In genomic region chr13:42002066-42002465, GRCh38 we compare ENCODE assay signal across 20 cellular contexts. TPM values are rescaled to one million over a fixed set of nuclear protein-coding genes. Genes with fewer than 3 reads are reported as not detected.
DNase-seq lines count a peak whose midpoint lies in the region; ATAC-seq, FAIRE-seq and TF ChIP-seq lines count a peak whose summit lies in the region.
"Had no signal": no experiment of that assay in that cellular context is flagged by ENCODE, and none has a peak within 500 bp of the region (broad histone marks: within the 10 kb centered on the region; RNA-seq: fewer than 3 reads in every experiment).

No MANE protein-coding gene starts in this region.

- no peak for TF ChIP-seq POLR2A in A549 (IDR thresholded peaks at IDR 0.05; ENCODE audit: low read length)
- TF ChIP-seq POLR2A in esophagus muscularis mucosa (IDR thresholded peaks at IDR 0.05; ENCODE audit: low read depth), result no peak

- H3K27ac Mint-ChIP-seq in activated CD8-positive, alpha-beta T cell treated with anti-CD3 and anti-CD28 coated beads for 36 hours, result no peak overlapping the region
- H3K27ac Mint-ChIP-seq: CD8-positive, alpha-beta T cell had no signal

- no peaks in the 10 kb centered on the region for H3K9me2 ChIP-seq in GM23248 (ENCODE audit: insufficient read depth)
- H3K9me2 ChIP-seq in OCI-LY7 (ENCODE audit: insufficient read depth, low read length), result no peaks in the 10 kb centered on the region

- H3K4me1 Mint-ChIP-seq in activated CD8-positive, alpha-beta T cell treated with anti-CD3 and anti-CD28 coated beads for 36 hours (ENCODE audit: low read depth), result no peaks in the 10 kb centered on the region

- 54% methylated on average over 2 of the region's 2 CpGs for WGBS in A549 (ENCODE audit: missing lambda C conversion rate)
- 60% methylated on average over 2 of the region's 2 CpGs for WGBS in GM23248 (ENCODE audit: low coverage in 1 of 2, low lambda C conversion rate in 2 of 2, missing lambda C conversion rate in 2 of 2), 2 experiments
- WGBS in esophagus muscularis mucosa, result 72% methylated on average over 2 of the region's 2 CpGs

- intact Hi-C loops in esophagus muscularis mucosa (cut with DNase I) (no loop called here), OCI-LY7 (cut with micrococcal nuclease; ENCODE audit: unreplicated experiment) (no loop called here)
- intact Hi-C loops in activated CD8-positive, alpha-beta T cell treated with anti-CD3 and anti-CD28 coated beads for 36 hours (cut with micrococcal nuclease), result no loop called here

- H2AFZ ChIP-seq in GM23248, result 0 out of 2 replicates have a peak overlapping the region, but pooled peaks have one; percentile 20
- H2AFZ ChIP-seq in neuron (ENCODE audit: low read depth, low read length), result peak overlapping the region; percentile 68
- no peak overlapping the region for H2AFZ ChIP-seq in OCI-LY7 (ENCODE audit: low read length)

- H3F3A ChIP-seq in GM23248 (ENCODE audit: insufficient read depth), result peaks cover 17% of the 10 kb centered on the region

- BruUV-seq in OCI-LY7 (replicated peaks; lab: Mats Ljungman, UMichigan), result no TSS peak

- H3K36me3 ChIP-seq in GM23248 (ENCODE audit: low read depth) (no peaks in the 10 kb centered on the region), esophagus muscularis mucosa (no peaks in the 10 kb centered on the region), neuron (ENCODE audit: insufficient read depth, low read length) (no peaks in the 10 kb centered on the region), OCI-LY7 (ENCODE audit: insufficient read depth, low read length) (no peaks in the 10 kb centered on the region)
- H3K36me3 ChIP-seq: BLaER1 treated with 17β-estradiol and CSF1 and Interleukin-3, amounts not matched to agents 10 nM and 100 nM; Peyer's patch; SJSA1 had no signal

- H3K79me2 ChIP-seq in GM23248 (ENCODE audit: insufficient read depth) (no peaks in the 10 kb centered on the region), OCI-LY7 (ENCODE audit: insufficient read depth, low read depth, low read length) (no peaks in the 10 kb centered on the region)

- in situ Hi-C loops in GM23248 (cut with MboI), result no loop called here

- TF ChIP-seq RAD21 in A549 (conservative IDR thresholded peaks at IDR 0.05 in 1 of 2, IDR thresholded peaks at IDR 0.05 in 1 of 2), result no peak

- H3K27me3 ChIP-seq in GM23248 (replicated peaks; ENCODE audit: insufficient read depth) (no peaks in the 10 kb centered on the region), esophagus muscularis mucosa (no peaks in the 10 kb centered on the region), neuron (ENCODE audit: insufficient read depth, low read length) (peaks cover 3% of the 10 kb centered on the region)
- H3K27me3 ChIP-seq: BLaER1 treated with 17β-estradiol and CSF1 and Interleukin-3, amounts not matched to agents 10 nM and 100 nM; Peyer's patch; SJSA1 had no signal

- no peaks in the 10 kb centered on the region for H4K20me1 ChIP-seq in GM23248 (ENCODE audit: insufficient read depth)
- H4K20me1 ChIP-seq in OCI-LY7 (ENCODE audit: insufficient read depth, low read length), result no peaks in the 10 kb centered on the region
- H4K20me1 ChIP-seq: BLaER1 treated with 17β-estradiol and CSF1 and Interleukin-3, amounts not matched to agents 10 nM and 100 nM had no signal

- H3K9ac ChIP-seq in GM23248, result no peak overlapping the region
- H3K9ac ChIP-seq: BLaER1 treated with 17β-estradiol and CSF1 and Interleukin-3, amounts not matched to agents 10 nM and 100 nM had no signal

- H3K9me3 ChIP-seq in A549 (no peaks in the 10 kb centered on the region), GM23248 (ENCODE audit: low read depth) (no peaks in the 10 kb centered on the region), esophagus muscularis mucosa (no peaks in the 10 kb centered on the region), neuron (ENCODE audit: low read length) (no peaks in the 10 kb centered on the region), OCI-LY7 (ENCODE audit: low read length) (no peaks in the 10 kb centered on the region)
- H3K9me3 ChIP-seq: BLaER1 treated with 17β-estradiol and CSF1 and Interleukin-3, amounts not matched to agents 10 nM and 100 nM; Peyer's patch; SJSA1 had no signal

- peak overlapping the region in 1 of 2 experiments; percentile 73; a peak in 1 of 6 replicates for H3K27ac ChIP-seq in A549
- no peak overlapping the region for H3K27ac ChIP-seq in GM23248
- no peak overlapping the region for H3K27ac ChIP-seq in esophagus muscularis mucosa (replicated peaks in 1 of 4)
- no peak overlapping the region for H3K27ac ChIP-seq in OCI-LY7 (ENCODE audit: low read depth, low read length, poor library complexity, severe bottlenecking)
- H3K27ac ChIP-seq: BLaER1 treated with 17β-estradiol and CSF1 and Interleukin-3, amounts not matched to agents 10 nM and 100 nM; Peyer's patch; SJSA1 had no signal

- no peaks in the 10 kb centered on the region for H3K36me3 Mint-ChIP-seq in activated CD8-positive, alpha-beta T cell treated with anti-CD3 and anti-CD28 coated beads for 36 hours (ENCODE audit: low read depth)
- H3K36me3 Mint-ChIP-seq: CD8-positive, alpha-beta T cell had no signal

- TF ChIP-seq EP300 in A549 (IDR thresholded peaks at IDR 0.05) (no peak), esophagus muscularis mucosa (IDR thresholded peaks at IDR 0.05) (no peak)

- H3K9me3 Mint-ChIP-seq in activated CD8-positive, alpha-beta T cell treated with anti-CD3 and anti-CD28 coated beads for 36 hours, result no peaks in the 10 kb centered on the region
- H3K9me3 Mint-ChIP-seq: CD8-positive, alpha-beta T cell had no signal

- H3K4me3 ChIP-seq in A549 (no peak overlapping the region), GM23248 (no peak overlapping the region), esophagus muscularis mucosa (no peak overlapping the region), neuron (ENCODE audit: low read length) (no peak overlapping the region), OCI-LY7 (ENCODE audit: low read depth, low read length, poor library complexity, severe bottlenecking) (no peak overlapping the region)
- H3K4me3 ChIP-seq: BLaER1 treated with 17β-estradiol and CSF1 and Interleukin-3, amounts not matched to agents 10 nM and 100 nM; GM12878; Peyer's patch; SJSA1 had no signal

- FAIRE-seq in A549 (lab: Jason Lieb, UNC), result no peak
- FAIRE-seq: GM12878 had no signal

- H3K4me3 Mint-ChIP-seq in activated CD8-positive, alpha-beta T cell treated with anti-CD3 and anti-CD28 coated beads for 36 hours, result no peak overlapping the region
- H3K4me3 Mint-ChIP-seq: CD8-positive, alpha-beta T cell had no signal

- H3K27me3 Mint-ChIP-seq in activated CD8-positive, alpha-beta T cell treated with anti-CD3 and anti-CD28 coated beads for 36 hours, result peaks cover 2% of the 10 kb centered on the region

- POLR2A ChIA-PET in A549 (lab: Yijun Ruan, JAX), result no interaction called here
- POLR2A ChIA-PET in activated CD8-positive, alpha-beta T cell treated with anti-CD3 and anti-CD28 coated beads for 36 hours (lab: Charles Lee), result no interaction called here
- POLR2A ChIA-PET in OCI-LY7 (lab: Charles Lee), result no interaction called here

- ATAC-seq in A549, result no peak
- no peak for ATAC-seq in activated CD8-positive, alpha-beta T cell treated with anti-CD3 and anti-CD28 coated beads for 36 hours
- ATAC-seq: CD8-positive, alpha-beta T cell; GM12878 had no signal

- H3K4me2 ChIP-seq in A549 (peak overlapping the region; percentile 59), GM23248 (ENCODE audit: unreplicated experiment) (peak overlapping the region; percentile 61), OCI-LY7 (ENCODE audit: low read length) (no peak overlapping the region)
- H3K4me2 ChIP-seq: BLaER1 treated with 17β-estradiol and CSF1 and Interleukin-3, amounts not matched to agents 10 nM and 100 nM had no signal

- peaks cover 8% of the 10 kb centered on the region; the same call in 2 of the 3 replicates for H3K4me1 ChIP-seq in A549
- H3K4me1 ChIP-seq in GM23248 (ENCODE audit: insufficient read depth), result peaks cover 14% of the 10 kb centered on the region
- H3K4me1 ChIP-seq in esophagus muscularis mucosa, result peaks cover 0 to 8% (median 4%) of the 10 kb centered on the region in 4 donors
- no peaks in the 10 kb centered on the region for H3K4me1 ChIP-seq in neuron (ENCODE audit: insufficient read depth, low read length)
- no peaks in the 10 kb centered on the region for H3K4me1 ChIP-seq in OCI-LY7 (ENCODE audit: insufficient read depth, low read length, poor library complexity, severe bottlenecking)
- H3K4me1 ChIP-seq: BLaER1 treated with 17β-estradiol and CSF1 and Interleukin-3, amounts not matched to agents 10 nM and 100 nM; Peyer's patch had no signal

- CTCF ChIA-PET in A549 (lab: Yijun Ruan, JAX), result no interaction called here
- CTCF ChIA-PET in activated CD8-positive, alpha-beta T cell treated with anti-CD3 and anti-CD28 coated beads for 36 hours (lab: Charles Lee), result no interaction called here
- CTCF ChIA-PET in OCI-LY7 (lab: Charles Lee; ENCODE audit: unreplicated experiment), result no interaction called here

- DNase-seq in A549 (ENCODE audit: low read depth in 1 of 2, low spot score in 1 of 2) (no peak), GM23248 (no peak), esophagus muscularis mucosa (ENCODE audit: extremely low spot score) (peak; percentile 57), SW480 (ENCODE audit: low spot score) (no peak), OCI-LY7 (ENCODE audit: low spot score) (no peak)
- no peak for DNase-seq in activated CD8-positive, alpha-beta T cell treated with anti-CD3 and anti-CD28 coated beads for 36 hours
- DNase-seq: ACHN; CD8-positive, alpha-beta T cell; DND-41; NCI-H1694; NCI-H2081; NCI-H2171; NCI-H345; NCI-H524; NCI-H82; Peyer's patch had no signal

- TF ChIP-seq CTCF in A549 (IDR thresholded peaks at IDR 0.05) (no peak), esophagus muscularis mucosa (IDR thresholded peaks at IDR 0.05) (no peak), OCI-LY7 (conservative IDR thresholded peaks at IDR 0.05; ENCODE audit: low read length) (no peak)
- no peak for TF ChIP-seq CTCF in activated CD8-positive, alpha-beta T cell treated with anti-CD3 and anti-CD28 coated beads for 36 hours (IDR thresholded peaks at IDR 0.05)

RNA-seq across cellular contexts. Expression of gene VWA8, which starts 41.2 kb away (rescaled TPM):
- 15.2 and 15.3 TPM in 2 replicates for polyA plus RNA-seq in A549 (2011; rRNA removed)
- polyA plus RNA-seq in A549 (2012; cell fraction: cytosol; rRNA removed), result 4.1 and 4.3 TPM in 2 replicates
- 4.2 and 4.9 TPM in 2 replicates for polyA plus RNA-seq in A549 (2012; cell fraction: nucleus; rRNA removed)
- 6.4 to 7.3 TPM (median 6.9 TPM) in 3 replicates for polyA plus RNA-seq in A549 (2017; fragmentation: RNase III; extraction: RNeasy Plus Mini Kit Qiagen cat#74134 plus additional on column Dnase treatment)
- 16.0 and 18.3 TPM in 2 replicates for polyA minus RNA-seq in A549 (2011; rRNA and poly(A)+ RNA removed)
- 10.1 and 35.5 TPM in 2 replicates for total RNA-seq in GM23248 (2014; rRNA removed; shearing (Covaris generic))
- 3.6 and 3.9 TPM in 2 replicates for polyA plus RNA-seq in GM23248 (2016; fragmentation: Nextera tagmentation; extraction: Ambion mirVana)
- total RNA-seq in esophagus muscularis mucosa, result 10 to 100 TPM; 19.5 to 26.2 (median 21.6) TPM
- total RNA-seq in activated CD8-positive, alpha-beta T cell treated with anti-CD3 and anti-CD28 coated beads for 36 hours, result 10 to 100 TPM; 26.3 to 27.5 TPM
- total RNA-seq in OCI-LY7 (2014; rRNA removed; shearing (Covaris generic)), result 16.1 and 26.4 TPM in 2 replicates
- 31.2 and 31.5 TPM in 2 replicates for total RNA-seq in OCI-LY7 (2022)

RNA-seq across cellular contexts. Expression of gene DGKH, which starts 46.4 kb away (rescaled TPM):
- polyA plus RNA-seq in A549 (2011; rRNA removed), result 6.3 and 6.7 TPM in 2 replicates
- 2.8 and 3.1 TPM in 2 replicates for polyA plus RNA-seq in A549 (2012; cell fraction: cytosol; rRNA removed)
- polyA plus RNA-seq in A549 (2012; cell fraction: nucleus; rRNA removed), result 1.5 and 2.6 TPM in 2 replicates
- polyA plus RNA-seq in A549 (2017; fragmentation: RNase III; extraction: RNeasy Plus Mini Kit Qiagen cat#74134 plus additional on column Dnase treatment), result 3.6 to 4.4 TPM (median 3.8 TPM) in 3 replicates
- polyA minus RNA-seq in A549 (2011; rRNA and poly(A)+ RNA removed), result 12.4 and 14.1 TPM in 2 replicates
- 7.0 and 7.1 TPM in 2 replicates for total RNA-seq in GM23248 (2014; rRNA removed; shearing (Covaris generic))
- 1.4 and 1.5 TPM in 2 replicates for polyA plus RNA-seq in GM23248 (2016; fragmentation: Nextera tagmentation; extraction: Ambion mirVana)
- 10 to 100 TPM; 15.0 to 20.8 (median 17.1) TPM for total RNA-seq in esophagus muscularis mucosa
- total RNA-seq in activated CD8-positive, alpha-beta T cell treated with anti-CD3 and anti-CD28 coated beads for 36 hours, result 10 to 100 TPM; 15.2 to 15.8 TPM
- 6.2 and 6.3 TPM in 2 replicates for total RNA-seq in OCI-LY7 (2014; rRNA removed; shearing (Covaris generic))
- total RNA-seq in OCI-LY7 (2022), result 16.1 and 18.4 TPM in 2 replicates
